Comparison of ENCODE assay signal across 1 cellular context in genomic region chrX:119745283-119745848, GRCh38.
A peak's percentile ranks its signal among the peaks of the same experiment; 100 is the strongest.
TF ChIP-seq lines count a peak whose summit lies in the region.

No MANE protein-coding gene starts in this region.

TF ChIP-seq in HEK293, 187 proteins besides CTCF, POLR2A, EP300 and RAD21 (continued from another document):
- TF ChIP-seq PRDM6 (tag by site-specific recombination; IDR thresholded peaks at IDR 0.05) = peak; percentile 95
- no peak for TF ChIP-seq ZNF449 (tag by site-specific recombination; IDR thresholded peaks at IDR 0.05)
- TF ChIP-seq SP7 (tag by site-specific recombination; IDR thresholded peaks at IDR 0.05) = no peak
- TF ChIP-seq ZSCAN23 (tag by site-specific recombination; IDR thresholded peaks at IDR 0.05) = no peak
- TF ChIP-seq TSHZ1 (tag by site-specific recombination; IDR thresholded peaks at IDR 0.05; ENCODE audit: borderline replicate concordance) = no peak
- no peak for TF ChIP-seq ZBTB10 (tag by site-specific recombination; IDR thresholded peaks at IDR 0.05)
- TF ChIP-seq ZNF138 (tag by site-specific recombination; IDR thresholded peaks at IDR 0.05; ENCODE audit: borderline replicate concordance) = no peak
TF ChIP-seq in HEK293: peak in this region for 3.
